ENCODE assay signal across 15 cellular contexts in the genomic region with DNA sequence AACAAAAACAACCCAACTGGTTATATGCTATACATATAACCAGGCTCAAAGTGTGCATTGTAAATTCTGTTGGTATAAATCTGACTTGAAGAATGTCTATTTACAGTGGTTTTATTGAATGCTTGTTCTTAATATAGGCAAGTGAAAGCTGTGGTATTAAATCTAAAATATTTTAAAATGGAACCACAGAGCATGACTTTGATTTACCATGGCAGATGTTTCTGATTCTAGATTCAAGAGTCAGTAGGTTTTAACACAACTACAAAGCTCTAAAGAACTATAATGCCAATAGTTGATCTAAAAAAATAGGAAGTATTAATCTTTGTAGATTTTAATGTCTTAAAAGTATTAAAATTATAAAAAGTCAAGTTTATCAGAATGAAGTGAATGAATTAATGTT.
"Had no signal": no experiment of that assay in that cellular context is flagged by ENCODE, and none has a peak within 500 bp of the region (broad histone marks: within the 10 kb centered on the region; RNA-seq: fewer than 3 reads in every experiment).

No MANE protein-coding gene starts in this region.

- DNase-seq: activated CD4-positive, alpha-beta T cell treated with anti-CD3 and anti-CD28 coated beads, Interleukin-2, amount 50 U/mL, for 4 hours; activated gamma-delta T cell; activated T-cell treated with anti-CD3 and anti-CD28 coated beads, Interleukin-2, amount 50 U/mL, for 72 hours; adrenal gland; dorsolateral prefrontal cortex; foreskin keratinocyte; left ventricle myocardium inferior; natural killer cell; stimulated activated CD4-positive, alpha-beta T cell treated with anti-CD3 and anti-CD28 coated beads, Interleukin-2, amount 100 ng/mL, for 24 hours; stimulated activated naive CD4-positive, alpha-beta T cell treated with Interleukin-2 at 50 U/mL for 16 hours; SW 1271; T-helper 2 cell; thyroid gland; WERI-Rb-1 had no signal

- H3K4me3 ChIP-seq: adrenal gland, dorsolateral prefrontal cortex, left ventricle myocardium inferior, thyroid gland had no signal

- H3K9me3 ChIP-seq: adrenal gland, thyroid gland had no signal

- H3K27me3 ChIP-seq: adrenal gland, foreskin keratinocyte, thyroid gland had no signal

- H3K4me1 ChIP-seq: adrenal gland, foreskin keratinocyte, thyroid gland had no signal

- ATAC-seq: activated T-cell treated with anti-CD3 and anti-CD28 coated beads, Interleukin-2, amount 50 U/mL, for 72 hours; foreskin keratinocyte; natural killer cell had no signal

- H3K27ac ChIP-seq: adrenal gland, epithelial cell of prostate, foreskin keratinocyte, left ventricle myocardium inferior, thyroid gland, WERI-Rb-1 had no signal

- H3K36me3 ChIP-seq: adrenal gland, left ventricle myocardium inferior, thyroid gland, WERI-Rb-1 had no signal
